ENCODE assay signal across 38 cellular contexts in genomic region chrX:132662844-132663243, GRCh38.
"Had no signal": no experiment of that assay in that cellular context is flagged by ENCODE, and none has a peak within 500 bp of the region (broad histone marks: within the 10 kb centered on the region; RNA-seq: fewer than 3 reads in every experiment).

No MANE protein-coding gene starts in this region.

- H3K4me3 Mint-ChIP-seq: activated B cell treated with CpG ODN at 0.5 μM for 24 hours; activated CD4-positive, alpha-beta memory T cell treated with anti-CD3 and anti-CD28 coated beads for 36 hours; activated CD8-positive, alpha-beta memory T cell treated with anti-CD3 and anti-CD28 coated beads, Interleukin-2, amount 10 ng/mL, durations not matched to agents 7 days and 5 days; activated CD8-positive, alpha-beta T cell treated with anti-CD3 and anti-CD28 coated beads, Interleukin-2, amount 10 ng/mL, durations not matched to agents 7 days and 5 days; activated naive CD4-positive, alpha-beta T cell treated with anti-CD3 and anti-CD28 coated beads for 36 hours; activated naive CD4-positive, alpha-beta T cell treated with anti-CD3 and anti-CD28 coated beads, Interleukin-2, amount 50 U/mL, for 24 hours; activated naive CD8-positive, alpha-beta T cell treated with anti-CD3 and anti-CD28 coated beads for 36 hours; activated naive CD8-positive, alpha-beta T cell treated with anti-CD3 and anti-CD28 coated beads, Interleukin-2, amount 50 U/mL, for 24 hours; activated T-helper 1 cell treated with anti-CD3 and anti-CD28 coated beads, Interleukin-12 subunit alpha, Interleukin-12 subunit beta, Interleukin-2, Interleukin-4 antibody, amounts not matched to agents 30 ng/mL and 10 ng/mL and 1 ng/mL, durations not matched to agents 14 hours and 24 hours and 36 hours; brain; T-helper 17 cell; T-helper 2 cell treated with Interferon-gamma antibody and Interleukin-4, amounts not matched to agents 5 μg/mL and 100 μg/mL, for 36 hours had no signal

- DNase-seq: activated B cell treated with CpG ODN at 0.5 μM for 24 hours; activated CD4-positive, alpha-beta memory T cell treated with anti-CD3 and anti-CD28 coated beads for 36 hours; activated CD4-positive, alpha-beta T cell treated with anti-CD3 and anti-CD28 coated beads for 48 hours; activated CD8-positive, alpha-beta memory T cell treated with anti-CD3 and anti-CD28 coated beads, Interleukin-2, amount 10 ng/mL, durations not matched to agents 7 days and 5 days; activated CD8-positive, alpha-beta memory T cell treated with anti-CD3 and anti-CD28 coated beads, Interleukin-2, amount 50 U/mL, for 4 hours; activated CD8-positive, alpha-beta T cell treated with anti-CD3 and anti-CD28 coated beads, Interleukin-2, amount 10 ng/mL, durations not matched to agents 7 days and 5 days; activated effector memory CD4-positive, alpha-beta T cell treated with anti-CD3 and anti-CD28 coated beads, Interleukin-2, amount 50 U/mL, for 16 hours; activated naive CD4-positive, alpha-beta T cell treated with anti-CD3 and anti-CD28 coated beads for 36 hours; activated naive CD8-positive, alpha-beta T cell treated with anti-CD3 and anti-CD28 coated beads for 36 hours; activated naive CD8-positive, alpha-beta T cell treated with anti-CD3 and anti-CD28 coated beads, Interleukin-2, amount 50 U/mL, for 24 hours; activated T-cell treated with anti-CD3 and anti-CD28 coated beads, Interleukin-2, amount 50 U/mL, for 1 hour; activated T-cell treated with anti-CD3 and anti-CD28 coated beads, Interleukin-2, amount 50 U/mL, for 48 hours; adrenal gland; amygdala; aorta; central memory CD4-positive, alpha-beta T cell; cerebellar nuclear complex; colonic mucosa; effector CD8-positive, alpha-beta T cell; esophagus squamous epithelium; foreskin melanocyte; head of caudate nucleus; T-helper 1 cell; T-helper 17 cell; T1000; WERI-Rb-1 had no signal

- H3K36me3 Mint-ChIP-seq: activated CD4-positive, alpha-beta memory T cell treated with anti-CD3 and anti-CD28 coated beads for 36 hours; activated CD8-positive, alpha-beta memory T cell treated with anti-CD3 and anti-CD28 coated beads, Interleukin-2, amount 10 ng/mL, durations not matched to agents 7 days and 5 days; activated naive CD4-positive, alpha-beta T cell treated with anti-CD3 and anti-CD28 coated beads, Interleukin-2, amount 50 U/mL, for 24 hours; activated naive CD8-positive, alpha-beta T cell treated with anti-CD3 and anti-CD28 coated beads for 36 hours had no signal

- ATAC-seq: activated CD4-positive, CD25-positive, alpha-beta regulatory T cell treated with anti-CD3 and anti-CD28 coated beads, Interleukin-2, amount 50 U/mL, for 24 hours; activated CD8-positive, alpha-beta memory T cell treated with anti-CD3 and anti-CD28 coated beads, Interleukin-2, amount 10 ng/mL, durations not matched to agents 7 days and 5 days; activated CD8-positive, alpha-beta T cell treated with anti-CD3 and anti-CD28 coated beads, Interleukin-2, amount 10 ng/mL, durations not matched to agents 7 days and 5 days; activated naive CD8-positive, alpha-beta T cell treated with anti-CD3 and anti-CD28 coated beads, Interleukin-2, amount 50 U/mL, for 24 hours; gastroesophageal sphincter; T-helper 17 cell had no signal

- H3K4me1 ChIP-seq: adrenal gland, breast epithelium, colonic mucosa, gastroesophageal sphincter had no signal

- H3K27me3 ChIP-seq: cardiac muscle cell, colonic mucosa, gastroesophageal sphincter had no signal

- FAIRE-seq: endometrium, endothelial cell of umbilical vein had no signal

- H3K27me3 Mint-ChIP-seq: activated CD4-positive, alpha-beta memory T cell treated with anti-CD3 and anti-CD28 coated beads for 36 hours had no signal

- H3K4me3 ChIP-seq: adrenal gland, breast epithelium, cardiac muscle cell, colonic mucosa, esophagus squamous epithelium, gastroesophageal sphincter had no signal

- H3K4me1 Mint-ChIP-seq: activated B cell treated with CpG ODN at 0.5 μM for 24 hours; activated CD8-positive, alpha-beta memory T cell treated with anti-CD3 and anti-CD28 coated beads, Interleukin-2, amount 10 ng/mL, durations not matched to agents 7 days and 5 days; activated naive CD4-positive, alpha-beta T cell treated with anti-CD3 and anti-CD28 coated beads, Interleukin-2, amount 50 U/mL, for 24 hours; activated naive CD8-positive, alpha-beta T cell treated with anti-CD3 and anti-CD28 coated beads for 36 hours; activated naive CD8-positive, alpha-beta T cell treated with anti-CD3 and anti-CD28 coated beads, Interleukin-2, amount 50 U/mL, for 24 hours had no signal

- H3K27ac Mint-ChIP-seq: activated B cell treated with CpG ODN at 0.5 μM for 24 hours; activated CD4-positive, alpha-beta memory T cell treated with anti-CD3 and anti-CD28 coated beads for 36 hours; activated CD8-positive, alpha-beta memory T cell treated with anti-CD3 and anti-CD28 coated beads, Interleukin-2, amount 10 ng/mL, durations not matched to agents 7 days and 5 days; activated CD8-positive, alpha-beta T cell treated with anti-CD3 and anti-CD28 coated beads, Interleukin-2, amount 10 ng/mL, durations not matched to agents 7 days and 5 days; activated naive CD4-positive, alpha-beta T cell treated with anti-CD3 and anti-CD28 coated beads for 36 hours; activated naive CD4-positive, alpha-beta T cell treated with anti-CD3 and anti-CD28 coated beads, Interleukin-2, amount 50 U/mL, for 24 hours; activated naive CD8-positive, alpha-beta T cell treated with anti-CD3 and anti-CD28 coated beads for 36 hours; activated naive CD8-positive, alpha-beta T cell treated with anti-CD3 and anti-CD28 coated beads, Interleukin-2, amount 50 U/mL, for 24 hours; activated T-helper 1 cell treated with anti-CD3 and anti-CD28 coated beads, Interleukin-12 subunit alpha, Interleukin-12 subunit beta, Interleukin-2, Interleukin-4 antibody, amounts not matched to agents 30 ng/mL and 10 ng/mL and 1 ng/mL, durations not matched to agents 14 hours and 24 hours and 36 hours; activated T-helper 2 cell treated with anti-CD3 and anti-CD28 coated beads, Interferon-gamma antibody, Interleukin-2, Interleukin-4, amounts not matched to agents 10 μg/mL and 5 μg/mL and 100 μg/mL, durations not matched to agents 14 hours and 24 hours and 36 hours; brain; T-helper 17 cell; T-helper 2 cell treated with Interferon-gamma antibody and Interleukin-4, amounts not matched to agents 5 μg/mL and 100 μg/mL, for 36 hours had no signal

- H3K27ac ChIP-seq: adrenal gland, breast epithelium, cardiac muscle cell, colonic mucosa, epithelial cell of prostate, esophagus squamous epithelium, gastroesophageal sphincter, WERI-Rb-1 had no signal

- H3K9me3 ChIP-seq: adrenal gland, breast epithelium, colonic mucosa, esophagus squamous epithelium, gastroesophageal sphincter had no signal

- H3K36me3 ChIP-seq: adrenal gland, breast epithelium, cardiac muscle cell, colonic mucosa, esophagus squamous epithelium, gastroesophageal sphincter, WERI-Rb-1 had no signal

- H3K9me3 Mint-ChIP-seq: activated B cell treated with CpG ODN at 0.5 μM for 24 hours; activated CD4-positive, alpha-beta memory T cell treated with anti-CD3 and anti-CD28 coated beads for 36 hours; activated naive CD4-positive, alpha-beta T cell treated with anti-CD3 and anti-CD28 coated beads for 36 hours; activated naive CD4-positive, alpha-beta T cell treated with anti-CD3 and anti-CD28 coated beads, Interleukin-2, amount 50 U/mL, for 24 hours; activated naive CD8-positive, alpha-beta T cell treated with anti-CD3 and anti-CD28 coated beads for 36 hours; activated naive CD8-positive, alpha-beta T cell treated with anti-CD3 and anti-CD28 coated beads, Interleukin-2, amount 50 U/mL, for 24 hours; activated T-helper 1 cell treated with anti-CD3 and anti-CD28 coated beads, Interleukin-12 subunit alpha, Interleukin-12 subunit beta, Interleukin-2, Interleukin-4 antibody, amounts not matched to agents 30 ng/mL and 10 ng/mL and 1 ng/mL, durations not matched to agents 14 hours and 24 hours and 36 hours; activated T-helper 2 cell treated with anti-CD3 and anti-CD28 coated beads, Interferon-gamma antibody, Interleukin-2, Interleukin-4, amounts not matched to agents 10 μg/mL and 5 μg/mL and 100 μg/mL, durations not matched to agents 14 hours and 24 hours and 36 hours; brain; T-helper 2 cell treated with Interferon-gamma antibody and Interleukin-4, amounts not matched to agents 5 μg/mL and 100 μg/mL, for 36 hours had no signal
